8 cellular contexts compared by ENCODE assay signal in genomic region chr11:59550368-59550841, GRCh38. TPM values are rescaled to one million over a fixed set of nuclear protein-coding genes. Genes with fewer than 3 reads are reported as not detected.
DNase-seq lines count a peak whose midpoint lies in the region; ATAC-seq and TF ChIP-seq lines count a peak whose summit lies in the region.

No MANE protein-coding gene starts in this region.

- peak; percentile 29 to 53 for TF ChIP-seq RAD21 in liver (IDR thresholded peaks at IDR 0.05)

- peak; percentile 87 for DNase-seq in BE2C
- DNase-seq in GM19240 (ENCODE audit: insufficient read length, low spot score): peak; percentile 39
- DNase-seq in NCI-H524 treated with DMSO at 0.1 percent for 48 hours (lab: John Stamatoyannopoulos, UW): peak; percentile 88
- peak; percentile 95 for DNase-seq in activated CD4-positive, alpha-beta T cell treated with anti-CD3 and anti-CD28 coated beads, Interleukin-2, amount 10 ng/mL, durations not matched to agents 24 days and 14 days
- DNase-seq in stimulated activated CD4-positive, alpha-beta T cell treated with anti-CD3 and anti-CD28 coated beads, Interleukin-4, amount 100 ng/mL, for 1 hour: peak; percentile 85

- H3K9ac ChIP-seq in liver (ENCODE audit: low read depth in 1 of 2, low read length in 2 of 2): peak overlapping the region; percentile 30 to 60

- H3K36me3 ChIP-seq in BE2C (no peaks in the 10 kb centered on the region), liver (ENCODE audit: control insufficient read depth in 4 of 4, insufficient read depth in 3 of 4, low read depth in 1 of 4, low read length in 3 of 4) (no peaks in the 10 kb centered on the region)

- H3K9me3 Mint-ChIP-seq in activated CD4-positive, alpha-beta T cell treated with anti-CD3 and anti-CD28 coated beads, Interleukin-2, amount 10 ng/mL, durations not matched to agents 24 days and 14 days: no peaks in the 10 kb centered on the region
- H3K9me3 Mint-ChIP-seq in dendritic cell treated with granulocyte-macrophage colony-stimulating factor and Interleukin-4, amounts not matched to agents 40 ng/mL and 50 ng/mL, for 4 days: no peaks in the 10 kb centered on the region

- peak; percentile 86 for ATAC-seq in HG03457 (IDR thresholded peaks at IDR 0.05; ENCODE audit: unreplicated experiment)

- WGBS in liver: under 1% methylated on average over 31 of the region's 31 CpGs

- no peaks in the 10 kb centered on the region for H3K27me3 ChIP-seq in BE2C
- H3K27me3 ChIP-seq in liver (ENCODE audit: control insufficient read depth in 4 of 4, insufficient read depth in 4 of 4, low read length in 3 of 4): no peaks in the 10 kb centered on the region

- H3K27ac Mint-ChIP-seq in activated CD4-positive, alpha-beta T cell treated with anti-CD3 and anti-CD28 coated beads, Interleukin-2, amount 10 ng/mL, durations not matched to agents 24 days and 14 days: peak overlapping the region; percentile 88
- H3K27ac Mint-ChIP-seq in dendritic cell treated with granulocyte-macrophage colony-stimulating factor and Interleukin-4, amounts not matched to agents 40 ng/mL and 50 ng/mL, for 4 days: peak overlapping the region; percentile 83

- H3K36me3 Mint-ChIP-seq in activated CD4-positive, alpha-beta T cell treated with anti-CD3 and anti-CD28 coated beads, Interleukin-2, amount 10 ng/mL, durations not matched to agents 24 days and 14 days (ENCODE audit: low read depth): peaks cover 3% of the 10 kb centered on the region
- no peaks in the 10 kb centered on the region for H3K36me3 Mint-ChIP-seq in dendritic cell treated with granulocyte-macrophage colony-stimulating factor and Interleukin-4, amounts not matched to agents 40 ng/mL and 50 ng/mL, for 4 days (ENCODE audit: low read depth)

- H3K4me3 ChIP-seq in BE2C (ENCODE audit: low read depth, low read length) (peak overlapping the region; percentile 64), liver (ENCODE audit: low read depth in 1 of 3, low read length in 3 of 3) (peak overlapping the region; percentile 56 to 62 (median 56))

- peaks cover 15% of the 10 kb centered on the region for H3K27me3 Mint-ChIP-seq in activated CD4-positive, alpha-beta T cell treated with anti-CD3 and anti-CD28 coated beads, Interleukin-2, amount 10 ng/mL, durations not matched to agents 24 days and 14 days
- H3K27me3 Mint-ChIP-seq in dendritic cell treated with granulocyte-macrophage colony-stimulating factor and Interleukin-4, amounts not matched to agents 40 ng/mL and 50 ng/mL, for 4 days: peaks cover 31% of the 10 kb centered on the region

- no peaks in the 10 kb centered on the region for H3K4me1 ChIP-seq in BE2C
- H3K4me1 ChIP-seq in liver (ENCODE audit: control insufficient read depth in 4 of 4, insufficient read depth in 4 of 4, low read length in 3 of 4): peaks cover 0 to 16% (median 8%) of the 10 kb centered on the region in 4 donors

- H3K9me3 ChIP-seq in BE2C (no peaks in the 10 kb centered on the region), liver (ENCODE audit: control insufficient read depth in 4 of 4, low read length in 3 of 4) (no peaks in the 10 kb centered on the region)

- peak overlapping the region; percentile 85 for H3K4me3 Mint-ChIP-seq in activated CD4-positive, alpha-beta T cell treated with anti-CD3 and anti-CD28 coated beads, Interleukin-2, amount 10 ng/mL, durations not matched to agents 24 days and 14 days
- peak overlapping the region; percentile 72 for H3K4me3 Mint-ChIP-seq in dendritic cell treated with granulocyte-macrophage colony-stimulating factor and Interleukin-4, amounts not matched to agents 40 ng/mL and 50 ng/mL, for 4 days

- intact Hi-C loops in activated CD4-positive, alpha-beta T cell treated with anti-CD3 and anti-CD28 coated beads, Interleukin-2, amount 10 ng/mL, durations not matched to agents 24 days and 14 days (cut with micrococcal nuclease): loop anchor here (1.0 to 10.0 kb wide), 6 partner anchors 10 to 972 kb away; partner anchors contain the start of genes FAM111A, MRPL16, PATL1 and ZFP91
- intact Hi-C loops in dendritic cell treated with granulocyte-macrophage colony-stimulating factor and Interleukin-4, amounts not matched to agents 40 ng/mL and 50 ng/mL, for 4 days (cut with micrococcal nuclease): no loop called here

- peak overlapping the region; percentile 73 to 74 for H3K27ac ChIP-seq in liver (ENCODE audit: low read depth in 1 of 2, low read length in 2 of 2)

- peaks cover 22% of the 10 kb centered on the region for H3K4me1 Mint-ChIP-seq in activated CD4-positive, alpha-beta T cell treated with anti-CD3 and anti-CD28 coated beads, Interleukin-2, amount 10 ng/mL, durations not matched to agents 24 days and 14 days
- H3K4me1 Mint-ChIP-seq in dendritic cell treated with granulocyte-macrophage colony-stimulating factor and Interleukin-4, amounts not matched to agents 40 ng/mL and 50 ng/mL, for 4 days (ENCODE audit: low read depth): peaks cover 37% of the 10 kb centered on the region

- TF ChIP-seq CTCF in BE2C (IDR thresholded peaks at IDR 0.05; ENCODE audit: low read depth, low read length) (peak; percentile 11; the same call in 1 of the 2 replicates), liver (IDR thresholded peaks at IDR 0.05; ENCODE audit: low read depth, low read length, missing input control) (peak; percentile 34)

TF ChIP-seq in liver, 16 proteins besides CTCF, POLR2A, EP300 and RAD21:
- peak; percentile 19 to 47 for TF ChIP-seq HNF4A (conservative IDR thresholded peaks at IDR 0.05)
- no peak for TF ChIP-seq NR2F2 (IDR thresholded peaks at IDR 0.05)
- peak; percentile 28 to 49 for TF ChIP-seq RXRA (IDR thresholded peaks at IDR 0.05)
- TF ChIP-seq JUND (IDR thresholded peaks at IDR 0.05): peak; percentile 6 to 50
- peak in 1 of 2 donors; percentile 44 for TF ChIP-seq EGR1 (IDR thresholded peaks at IDR 0.05; ENCODE audit: low read depth in 2 of 2)
- TF ChIP-seq SP1 (IDR thresholded peaks at IDR 0.05): no peak
- TF ChIP-seq TAF1 (conservative IDR thresholded peaks at IDR 0.05): no peak
- TF ChIP-seq, protein P1, sequence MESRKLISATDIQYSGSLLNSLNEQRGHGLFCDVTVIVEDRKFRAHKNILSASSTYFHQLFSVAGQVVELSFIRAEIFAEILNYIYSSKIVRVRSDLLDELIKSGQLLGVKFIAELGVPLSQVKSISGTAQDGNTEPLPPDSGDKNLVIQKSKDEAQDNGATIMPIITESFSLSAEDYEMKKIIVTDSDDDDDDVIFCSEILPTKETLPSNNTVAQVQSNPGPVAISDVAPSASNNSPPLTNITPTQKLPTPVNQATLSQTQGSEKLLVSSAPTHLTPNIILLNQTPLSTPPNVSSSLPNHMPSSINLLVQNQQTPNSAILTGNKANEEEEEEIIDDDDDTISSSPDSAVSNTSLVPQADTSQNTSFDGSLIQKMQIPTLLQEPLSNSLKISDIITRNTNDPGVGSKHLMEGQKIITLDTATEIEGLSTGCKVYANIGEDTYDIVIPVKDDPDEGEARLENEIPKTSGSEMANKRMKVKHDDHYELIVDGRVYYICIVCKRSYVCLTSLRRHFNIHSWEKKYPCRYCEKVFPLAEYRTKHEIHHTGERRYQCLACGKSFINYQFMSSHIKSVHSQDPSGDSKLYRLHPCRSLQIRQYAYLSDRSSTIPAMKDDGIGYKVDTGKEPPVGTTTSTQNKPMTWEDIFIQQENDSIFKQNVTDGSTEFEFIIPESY (IDR thresholded peaks at IDR 0.05): no peak
- TF ChIP-seq FOXA1 (IDR thresholded peaks at IDR 0.05): no peak
- TF ChIP-seq YY1 (IDR thresholded peaks at IDR 0.05): peak; percentile 27
- peak; percentile 99 for TF ChIP-seq ATF3 (IDR thresholded peaks at IDR 0.05)
- TF ChIP-seq, protein P2, sequence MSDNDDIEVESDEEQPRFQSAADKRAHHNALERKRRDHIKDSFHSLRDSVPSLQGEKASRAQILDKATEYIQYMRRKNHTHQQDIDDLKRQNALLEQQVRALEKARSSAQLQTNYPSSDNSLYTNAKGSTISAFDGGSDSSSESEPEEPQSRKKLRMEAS (IDR thresholded peaks at IDR 0.05): peak; percentile 6

RNA-seq across cellular contexts. Expression of gene OR4D9, which starts 39.1 kb away (rescaled TPM):
- polyA plus RNA-seq in BE2C (2012; ENCODE audit: insufficient read depth, insufficient read length, low read depth): 0.08 TPM
- total RNA-seq in activated CD4-positive, alpha-beta T cell treated with anti-CD3 and anti-CD28 coated beads, Interleukin-2, amount 10 ng/mL, durations not matched to agents 24 days and 14 days: not detected in 2 replicates
- not detected for total RNA-seq in liver
- not detected for polyA plus RNA-seq in liver

RNA-seq across cellular contexts. Expression of gene OR4D11, which starts 47.0 kb away (rescaled TPM):
- not detected for polyA plus RNA-seq in BE2C (2012; ENCODE audit: insufficient read depth, insufficient read length, low read depth)
- not detected in 2 replicates for total RNA-seq in activated CD4-positive, alpha-beta T cell treated with anti-CD3 and anti-CD28 coated beads, Interleukin-2, amount 10 ng/mL, durations not matched to agents 24 days and 14 days
- total RNA-seq in liver: not detected
- polyA plus RNA-seq in liver: not detected

Comparison
In these comparisons a context has a peak if more than half of its experiments do, and no peak if none do; other contexts are left out.
1. Peak in every context shown above with its lines: DNase-seq, ATAC-seq, H3K4me3 ChIP-seq and H3K27ac ChIP-seq.
2. DNase-seq: peak in every context shown above with its lines; median percentile 95 in activated CD4-positive, alpha-beta T cell treated with anti-CD3 and anti-CD28 coated beads, Interleukin-2, amount 10 ng/mL, durations not matched to agents 24 days and 14 days; 88 in NCI-H524 treated with DMSO at 0.1 percent for 48 hours; 87 in BE2C; 85 in stimulated activated CD4-positive, alpha-beta T cell treated with anti-CD3 and anti-CD28 coated beads, Interleukin-4, amount 100 ng/mL, for 1 hour; 39 in GM19240.